22 cellular contexts compared by ENCODE assay signal in genomic region chr9:133601746-133602145, GRCh38. TPM values are rescaled to one million over a fixed set of nuclear protein-coding genes. Genes with fewer than 3 reads are reported as not detected.
DNase-seq lines count a peak whose midpoint lies in the region; ATAC-seq and TF ChIP-seq lines count a peak whose summit lies in the region.
"Had no signal": no experiment of that assay in that cellular context is flagged by ENCODE, and none has a peak within 500 bp of the region (broad histone marks: within the 10 kb centered on the region; RNA-seq: fewer than 3 reads in every experiment).

No MANE protein-coding gene starts in this region.

- ATAC-seq in lower lobe of right lung = no peak
- ATAC-seq in aorta (ENCODE audit: low FRiP score) = no peak
- no peak for ATAC-seq in GM18505 (IDR thresholded peaks at IDR 0.05; ENCODE audit: unreplicated experiment)
- ATAC-seq: GM12878 had no signal

- intact Hi-C loops in lower lobe of right lung (cut with DNase I) = no loop called here
- intact Hi-C loops in aorta (cut with DNase I) = no loop called here
- intact Hi-C loops in posterior vena cava (cut with DNase I) = loop anchor here (10.0 kb wide), 2 partner anchors 83 to 123 kb away; no protein-coding TSS in a partner anchor

- no peaks in the 10 kb centered on the region for H3K4me1 Mint-ChIP-seq in chondrocyte (ENCODE audit: low read depth)

- peak; percentile 52 for DNase-seq in chondrocyte (ENCODE audit: low spot score)
- peak; percentile 30 for DNase-seq in lower lobe of right lung
- DNase-seq in aorta = peak; percentile 29 to 57
- no peak for DNase-seq in posterior vena cava (ENCODE audit: low spot score)
- DNase-seq: ACHN; BE2C; C1 segment of cervical spinal cord; CD4-positive, CD25-positive, alpha-beta regulatory T cell; CD8-positive, alpha-beta memory T cell; COR-L47; DMS 273 treated with DMSO at 0.1 percent for 48 hours; DMS53; DND-41; EL; IMR-90 had no signal

- H3K4me1 ChIP-seq in HEK293 (ENCODE audit: control insufficient read depth, insufficient read depth, low read length) (no peaks in the 10 kb centered on the region), lower lobe of right lung (no peaks in the 10 kb centered on the region), aorta (ENCODE audit: control insufficient read depth in 1 of 2, insufficient read depth in 2 of 2, low read length in 2 of 2) (no peaks in the 10 kb centered on the region)
- H3K4me1 ChIP-seq: HAP-1 had no signal

- H3K9me3 Mint-ChIP-seq in chondrocyte (ENCODE audit: low read depth) = peaks cover 15% of the 10 kb centered on the region

- CTCF ChIA-PET in HEK293 (lab: Yijun Ruan, JAX) = interaction anchor here (0.5 kb wide), 1 partner anchor 16 kb away, joined by 3 read pairs; no protein-coding TSS in a partner anchor

- H3K27me3 ChIP-seq in lower lobe of right lung (ENCODE audit: low read depth) = peaks cover 31% of the 10 kb centered on the region
- no peaks in the 10 kb centered on the region for H3K27me3 ChIP-seq in aorta (ENCODE audit: control insufficient read depth in 1 of 2, insufficient read depth in 2 of 2, low read length in 1 of 2)
- H3K27me3 ChIP-seq: BE2C had no signal

- H3K9me3 ChIP-seq in HEK293 (ENCODE audit: control insufficient read depth, insufficient read depth, low read depth, low read length) (no peaks in the 10 kb centered on the region), lower lobe of right lung (peaks cover 14% of the 10 kb centered on the region), aorta (ENCODE audit: control insufficient read depth, low read length) (peaks cover 5% of the 10 kb centered on the region)

- POLR2A ChIA-PET in HEK293 (lab: Yijun Ruan, JAX) = no interaction called here

- H3K27ac Mint-ChIP-seq in chondrocyte (ENCODE audit: unreplicated experiment) = no peak overlapping the region
- H3K27ac Mint-ChIP-seq: CD4-positive, CD25-positive, alpha-beta regulatory T cell had no signal

- no peaks in the 10 kb centered on the region for H3K36me3 ChIP-seq in HEK293 (ENCODE audit: control insufficient read depth in 2 of 2, insufficient read depth in 1 of 2, low read length in 2 of 2)
- H3K36me3 ChIP-seq in lower lobe of right lung = no peaks in the 10 kb centered on the region
- H3K36me3 ChIP-seq in aorta (ENCODE audit: control insufficient read depth in 1 of 2, insufficient read depth in 2 of 2, low read length in 1 of 2) = no peaks in the 10 kb centered on the region
- H3K36me3 ChIP-seq: HAP-1 had no signal

- WGBS in aorta, 2 donors = 79 to 81% methylated on average over 9 to 10 of the region's 10 CpGs

- TF ChIP-seq CTCF in HEK293 (tag by site-specific recombination; IDR thresholded peaks at IDR 0.05) (no peak), chondrocyte (IDR thresholded peaks at IDR 0.05) (no peak), lower lobe of right lung (IDR thresholded peaks at IDR 0.05) (no peak)

- no peak overlapping the region for H3K4me3 ChIP-seq in HEK293 (ENCODE audit: low read depth, low read length)
- no peak overlapping the region for H3K4me3 ChIP-seq in lower lobe of right lung
- no peak overlapping the region for H3K4me3 ChIP-seq in aorta (ENCODE audit: low read length in 2 of 2)
- H3K4me3 ChIP-seq: GM12878, HAP-1 had no signal

- peaks cover 43% of the 10 kb centered on the region for H3K27me3 Mint-ChIP-seq in chondrocyte (ENCODE audit: low read depth)

- peaks cover 7% of the 10 kb centered on the region for H3K36me3 Mint-ChIP-seq in chondrocyte (ENCODE audit: low read depth)
- H3K36me3 Mint-ChIP-seq: CD4-positive, CD25-positive, alpha-beta regulatory T cell had no signal

- no peak for TF ChIP-seq POLR2A in GM18505 (IDR thresholded peaks at IDR 0.05; ENCODE audit: borderline replicate concordance, extremely low read depth, insufficient read depth, insufficient read length)

- H3K4me3 Mint-ChIP-seq in chondrocyte (ENCODE audit: unreplicated experiment) = no peak overlapping the region
- H3K4me3 Mint-ChIP-seq: CD4-positive, CD25-positive, alpha-beta regulatory T cell; CD8-positive, alpha-beta memory T cell had no signal

- H3K27ac ChIP-seq in HEK293 (ENCODE audit: extremely low read depth, low read depth, low read length) = no peak overlapping the region
- no peak overlapping the region for H3K27ac ChIP-seq in lower lobe of right lung
- H3K27ac ChIP-seq in aorta (ENCODE audit: low read depth in 1 of 2, low read length in 2 of 2) = no peak overlapping the region

TF ChIP-seq in HEK293, 187 proteins besides CTCF, POLR2A, EP300 and RAD21:
- TF ChIP-seq ZNF521 (tag by site-specific recombination; IDR thresholded peaks at IDR 0.05) (no peak), ZBTB17 (tag by site-specific recombination; IDR thresholded peaks at IDR 0.05) (no peak), GLIS1 (tag by site-specific recombination; IDR thresholded peaks at IDR 0.05) (peak; percentile 33; the same call in 1 of the 2 replicates), ZNF623 (tag by site-specific recombination; IDR thresholded peaks at IDR 0.05) (no peak), MZF1 (tag by site-specific recombination; IDR thresholded peaks at IDR 0.05; ENCODE audit: borderline replicate concordance) (no peak)

RNA-seq across cellular contexts. Expression of gene FAM163B, which starts 7.4 kb away (rescaled TPM):
- total RNA-seq in chondrocyte (not detected in 3 replicates), lower lobe of right lung (not detected), aorta (not detected), posterior vena cava (not detected)
- not detected for polyA plus RNA-seq in aorta
- total RNA-seq: CD4-positive, CD25-positive, alpha-beta regulatory T cell; CD8-positive, alpha-beta memory T cell; G401; GM12878; H4; HT-29; IMR-90 had no signal
- polyA plus RNA-seq: CD4-positive, CD25-positive, alpha-beta regulatory T cell; CD8-positive, alpha-beta memory T cell; GM12878; IMR-90 had no signal

RNA-seq across cellular contexts. Expression of gene DBH, which starts 34.4 kb away (rescaled TPM):
- total RNA-seq in chondrocyte (not detected in 3 replicates), lower lobe of right lung (not detected), aorta (not detected), posterior vena cava (not detected)
- polyA plus RNA-seq in aorta = not detected
- total RNA-seq: CD8-positive, alpha-beta memory T cell; G401; GM12878; H4; HT-29; IMR-90 had no signal
- polyA plus RNA-seq: CD4-positive, CD25-positive, alpha-beta regulatory T cell; CD8-positive, alpha-beta memory T cell; GM12878; IMR-90 had no signal

Comparison
In these comparisons a context has a peak if more than half of its experiments do, and no peak if none do; other contexts are left out.
1. intact Hi-C loops: an anchor here in posterior vena cava (10.0 kb wide); none called in lower lobe of right lung and aorta.